In genomic region chr11:68146704-68147474, GRCh38 we compare ENCODE assay signal across 1 cellular context.
A peak's percentile ranks its signal among the peaks of the same experiment; 100 is the strongest.
TF ChIP-seq lines count a peak whose summit lies in the region.

No MANE protein-coding gene starts in this region.

TF ChIP-seq in HEK293, 187 proteins besides CTCF, POLR2A, EP300 and RAD21 (continued from another document):
- no peak for TF ChIP-seq INSM2 (tag by site-specific recombination; IDR thresholded peaks at IDR 0.05)
- no peak for TF ChIP-seq ZEB2 (tag by site-specific recombination; IDR thresholded peaks at IDR 0.05)
- no peak for TF ChIP-seq ZBTB11 (tag by site-specific recombination; conservative IDR thresholded peaks at IDR 0.05; ENCODE audit: low read depth)
- peak; percentile 47; the same call in 1 of the 2 replicates for TF ChIP-seq ZNF335 (tag by site-specific recombination; conservative IDR thresholded peaks at IDR 0.05)
- peak; percentile 85 for TF ChIP-seq ZBTB8A (tag by site-specific recombination; IDR thresholded peaks at IDR 0.05)
- TF ChIP-seq, protein P1, sequence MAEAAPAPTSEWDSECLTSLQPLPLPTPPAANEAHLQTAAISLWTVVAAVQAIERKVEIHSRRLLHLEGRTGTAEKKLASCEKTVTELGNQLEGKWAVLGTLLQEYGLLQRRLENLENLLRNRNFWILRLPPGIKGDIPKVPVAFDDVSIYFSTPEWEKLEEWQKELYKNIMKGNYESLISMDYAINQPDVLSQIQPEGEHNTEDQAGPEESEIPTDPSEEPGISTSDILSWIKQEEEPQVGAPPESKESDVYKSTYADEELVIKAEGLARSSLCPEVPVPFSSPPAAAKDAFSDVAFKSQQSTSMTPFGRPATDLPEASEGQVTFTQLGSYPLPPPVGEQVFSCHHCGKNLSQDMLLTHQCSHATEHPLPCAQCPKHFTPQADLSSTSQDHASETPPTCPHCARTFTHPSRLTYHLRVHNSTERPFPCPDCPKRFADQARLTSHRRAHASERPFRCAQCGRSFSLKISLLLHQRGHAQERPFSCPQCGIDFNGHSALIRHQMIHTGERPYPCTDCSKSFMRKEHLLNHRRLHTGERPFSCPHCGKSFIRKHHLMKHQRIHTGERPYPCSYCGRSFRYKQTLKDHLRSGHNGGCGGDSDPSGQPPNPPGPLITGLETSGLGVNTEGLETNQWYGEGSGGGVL (tag by site-specific recombination; IDR thresholded peaks at IDR 0.05): no peak
- TF ChIP-seq ZNF600 (tag by site-specific recombination; IDR thresholded peaks at IDR 0.05): peak; percentile 74; the same call in 1 of the 2 replicates
- no peak for TF ChIP-seq ZNF221 (tag by site-specific recombination; IDR thresholded peaks at IDR 0.05; ENCODE audit: borderline replicate concordance)
- TF ChIP-seq GLIS2 (tag by site-specific recombination; IDR thresholded peaks at IDR 0.05): no peak
- no peak for TF ChIP-seq ZFHX2 (tag by site-specific recombination; conservative IDR thresholded peaks at IDR 0.05)
- no peak for TF ChIP-seq KLF10 (tag by site-specific recombination; IDR thresholded peaks at IDR 0.05)
